In the genomic region with DNA sequence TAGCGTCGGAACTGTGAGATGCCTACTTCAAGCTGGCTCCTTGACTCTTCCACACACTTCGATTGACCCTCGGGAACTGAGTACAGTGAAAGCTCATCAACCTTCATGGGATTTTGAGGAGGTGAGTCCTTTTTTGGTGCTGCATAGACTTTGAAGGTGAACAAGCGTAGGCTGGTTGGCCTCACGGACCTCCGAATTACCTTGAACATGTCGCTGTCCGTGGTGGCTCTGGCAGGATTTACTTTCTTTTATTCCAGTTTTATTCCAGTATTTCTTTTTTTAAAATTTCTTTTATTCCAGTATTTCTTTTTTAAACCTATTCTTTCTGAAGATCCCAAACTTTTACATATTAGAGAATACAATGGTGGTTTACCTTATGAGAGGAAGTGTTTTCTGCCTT, we compare ENCODE assay signal across 1 cellular context.
TF ChIP-seq lines count a peak whose summit lies in the region.

No MANE protein-coding gene starts in this region.

TF ChIP-seq in HepG2, 621 proteins besides CTCF, POLR2A, EP300 and RAD21:
- TF ChIP-seq MIER2 (CRISPR knock-in tag; IDR thresholded peaks at IDR 0.05) (peak; percentile 87), ZNF264 (CRISPR knock-in tag; IDR thresholded peaks at IDR 0.05) (no peak), ZNF777 (CRISPR knock-in tag; IDR thresholded peaks at IDR 0.05) (no peak), REST (IDR thresholded peaks at IDR 0.05; ENCODE audit: borderline replicate concordance in 1 of 2, low read depth in 1 of 2, low read length in 2 of 2) (peak; percentile 49 to 92)
